Comparison of ENCODE assay signal across 1 cellular context in genomic region chr15:62896380-62896866, GRCh38.
A peak's percentile ranks its signal among the peaks of the same experiment; 100 is the strongest.
TF ChIP-seq lines count a peak whose summit lies in the region.

No MANE protein-coding gene starts in this region.

TF ChIP-seq in HCT116, 20 proteins besides CTCF, POLR2A, EP300 and RAD21 (continued from another document):
- TF ChIP-seq REST (IDR thresholded peaks at IDR 0.05; ENCODE audit: low read depth) (no peak), POLR2AphosphoS5 (IDR thresholded peaks at IDR 0.05; ENCODE audit: low read depth, low read length) (peak; percentile 39), CEBPB (IDR thresholded peaks at IDR 0.05; ENCODE audit: low read depth) (no peak), MAX (IDR thresholded peaks at IDR 0.05) (no peak), EGR1 (IDR thresholded peaks at IDR 0.05; ENCODE audit: low read depth) (no peak)
